12 cellular contexts compared by ENCODE assay signal in the genomic region with DNA sequence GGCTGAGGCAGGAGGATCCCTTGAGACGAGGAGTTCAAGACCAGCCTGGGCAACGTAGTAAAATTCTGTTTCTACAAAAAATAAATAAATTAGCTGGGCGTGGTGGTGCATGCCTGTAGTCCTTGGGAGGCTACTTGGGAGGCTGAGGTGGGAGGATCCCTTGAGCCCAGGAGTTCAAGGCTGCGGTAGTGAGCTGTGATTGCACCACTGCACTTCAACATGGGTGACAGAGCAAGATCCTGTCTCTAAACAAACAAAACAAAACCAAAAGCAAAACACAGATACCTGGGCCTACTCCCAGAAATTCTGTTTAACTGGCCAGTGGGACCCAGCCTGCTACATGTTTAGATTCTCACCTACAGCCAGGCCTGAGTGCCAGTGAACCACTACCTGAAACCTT.
"Had no signal": no experiment of that assay in that cellular context is flagged by ENCODE, and none has a peak within 500 bp of the region (broad histone marks: within the 10 kb centered on the region; RNA-seq: fewer than 3 reads in every experiment).

No MANE protein-coding gene starts in this region.

- ATAC-seq: activated CD8-positive, alpha-beta T cell treated with anti-CD3 and anti-CD28 coated beads for 36 hours; esophagus mucosa; left ventricle myocardium superior had no signal

- DNase-seq: activated CD4-positive, alpha-beta T cell treated with anti-CD3 and anti-CD28 coated beads for 4 hours; activated CD8-positive, alpha-beta T cell treated with anti-CD3 and anti-CD28 coated beads for 36 hours; activated effector memory CD4-positive, alpha-beta T cell treated with anti-CD3 and anti-CD28 coated beads, Interleukin-2, amount 50 U/mL, for 16 hours; activated T-cell treated with anti-CD3 and anti-CD28 coated beads, Interleukin-2, amount 50 U/mL, for 48 hours; adrenal gland; left ventricle myocardium superior; sigmoid colon; stimulated activated CD4-positive, alpha-beta T cell treated with anti-CD3 and anti-CD28 coated beads, Interleukin-2, amount 100 ng/mL, for 24 hours; tibial artery; WERI-Rb-1 had no signal

- H3K9me3 ChIP-seq: adrenal gland, sigmoid colon, tibial artery had no signal

- H3K27me3 ChIP-seq: adrenal gland, cardiac muscle cell, sigmoid colon had no signal

- H3K27ac ChIP-seq: adrenal gland, cardiac muscle cell, sigmoid colon, tibial artery, WERI-Rb-1 had no signal

- H3K4me3 ChIP-seq: adrenal gland, cardiac muscle cell, sigmoid colon, tibial artery had no signal

- H3K36me3 ChIP-seq: adrenal gland, cardiac muscle cell, sigmoid colon, tibial artery, WERI-Rb-1 had no signal
